In the genomic region with DNA sequence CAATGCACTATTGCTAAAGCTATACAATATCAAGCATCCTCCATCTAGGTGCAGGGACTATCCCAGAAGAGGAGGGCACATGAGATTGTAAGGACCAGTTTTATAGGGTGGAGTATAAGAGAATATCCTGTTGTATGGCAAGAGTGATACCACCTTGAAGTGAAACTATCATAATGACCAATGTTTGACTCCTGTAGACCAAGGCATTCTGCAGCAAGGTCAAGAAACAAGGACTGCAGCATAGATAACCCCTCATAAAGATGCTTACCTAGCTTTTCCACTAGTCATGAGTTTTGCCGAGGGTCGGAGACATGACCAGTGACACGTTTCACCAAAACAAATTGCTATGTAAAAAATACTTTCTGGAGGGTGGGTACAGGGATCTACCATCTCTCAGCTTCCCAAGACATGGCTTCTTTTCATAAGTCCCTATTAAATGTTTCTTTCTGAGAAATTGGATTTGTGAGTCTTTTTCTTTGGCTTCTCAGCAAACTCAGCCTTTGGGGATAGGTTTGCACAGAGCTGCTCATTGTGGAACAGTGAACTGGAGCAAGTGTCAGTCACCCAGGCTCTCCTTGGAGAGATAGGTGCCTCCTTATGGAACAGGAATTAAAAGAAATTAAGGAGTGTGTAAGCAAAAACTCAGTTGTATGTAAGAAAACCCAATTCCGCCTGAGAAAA, we compare ENCODE assay signal across 24 cellular contexts. TPM values are rescaled to one million over a fixed set of nuclear protein-coding genes. Genes with fewer than 3 reads are reported as not detected.
DNase-seq lines count a peak whose midpoint lies in the region; ATAC-seq, FAIRE-seq and TF ChIP-seq lines count a peak whose summit lies in the region.
"Had no signal": no experiment of that assay in that cellular context is flagged by ENCODE, and none has a peak within 500 bp of the region (broad histone marks: within the 10 kb centered on the region; RNA-seq: fewer than 3 reads in every experiment).

No MANE protein-coding gene starts in this region.

- H3K9ac ChIP-seq in BLaER1: no peak overlapping the region
- no peak overlapping the region for H3K9ac ChIP-seq in neuronal stem cell (ENCODE audit: low read depth, low read length, poor library complexity)
- H3K9ac ChIP-seq: GM23248, SK-N-SH had no signal

- H3K27ac ChIP-seq in BLaER1 (no peak overlapping the region), left ventricle myocardium inferior (replicated peaks) (peak overlapping the region; percentile 88), ovary (peak overlapping the region; percentile 52 to 89), gastrocnemius medialis (peak overlapping the region in 1 of 4 donors; percentile 39), neuronal stem cell (replicated peaks; ENCODE audit: low read length) (no peak overlapping the region)
- H3K27ac ChIP-seq: GM23248, thoracic aorta had no signal

- no peak overlapping the region for H3K14ac ChIP-seq in neuronal stem cell (ENCODE audit: low read length)

- no peaks in the 10 kb centered on the region for H3K79me1 ChIP-seq in neuronal stem cell (ENCODE audit: low read depth, low read length)

- H3K4ac ChIP-seq in neuronal stem cell (ENCODE audit: low read length): no peak overlapping the region

- H2BK15ac ChIP-seq in neuronal stem cell (ENCODE audit: low read length): no peak overlapping the region

- no peak overlapping the region for H2AFZ ChIP-seq in neuronal stem cell (ENCODE audit: low read length)
- H2AFZ ChIP-seq: GM23248 had no signal

- intact Hi-C loops in left ventricle myocardium inferior (cut with micrococcal nuclease): no loop called here
- intact Hi-C loops in ovary (cut with DNase I): no loop called here
- intact Hi-C loops in gastrocnemius medialis (cut with DNase I; ENCODE audit: low total_unique reads): no loop called here

- H3K4me2 ChIP-seq in BLaER1 (0 out of 2 replicates have a peak overlapping the region, but pooled peaks have one; percentile 12), neuronal stem cell (ENCODE audit: insufficient read depth, low read length, poor library complexity, severe bottlenecking) (no peak overlapping the region)
- H3K4me2 ChIP-seq: SK-N-SH had no signal

- in situ Hi-C loops in gastrocnemius medialis (cut with MboI; ENCODE audit: low sequenced_read_pairs in 4 of 4): no loop called here

- no peak for FAIRE-seq in H54 (lab: Jason Lieb, UNC)

- H4K8ac ChIP-seq in neuronal stem cell (ENCODE audit: low read depth, low read length): no peak overlapping the region

- H3K36me3 ChIP-seq in BLaER1 (no peaks in the 10 kb centered on the region), left ventricle myocardium inferior (no peaks in the 10 kb centered on the region), ovary (no peaks in the 10 kb centered on the region), gastrocnemius medialis (no peaks in the 10 kb centered on the region), neuronal stem cell (replicated peaks in 1 of 2; ENCODE audit: control insufficient read depth in 2 of 2, insufficient read depth in 2 of 2, low read length in 2 of 2) (no peaks in the 10 kb centered on the region)
- H3K36me3 ChIP-seq: thoracic aorta had no signal

- H4K20me1 ChIP-seq in BLaER1: no peaks in the 10 kb centered on the region

- TF ChIP-seq EP300 in ovary (IDR thresholded peaks at IDR 0.05): no peak

- H3K9me3 ChIP-seq in BLaER1: peaks cover 42% of the 10 kb centered on the region
- peaks cover 14% of the 10 kb centered on the region for H3K9me3 ChIP-seq in left ventricle myocardium inferior (replicated peaks)
- no peaks in the 10 kb centered on the region for H3K9me3 ChIP-seq in ovary
- H3K9me3 ChIP-seq in gastrocnemius medialis: no peaks in the 10 kb centered on the region
- H3K9me3 ChIP-seq in neuronal stem cell (replicated peaks in 1 of 2; ENCODE audit: control insufficient read depth in 2 of 2, insufficient read depth in 1 of 2, low read depth in 1 of 2, low read length in 2 of 2): peaks cover 0 to 2% of the 10 kb centered on the region in 2 donors
- H3K9me3 ChIP-seq: SK-N-SH had no signal

- H3K4me3 ChIP-seq in BLaER1: no peak overlapping the region
- H3K4me3 ChIP-seq in left ventricle myocardium inferior: no peak overlapping the region
- H3K4me3 ChIP-seq in ovary: no peak overlapping the region
- no peak overlapping the region for H3K4me3 ChIP-seq in gastrocnemius medialis
- no peak overlapping the region for H3K4me3 ChIP-seq in neuronal stem cell (ENCODE audit: low read length in 2 of 2)
- H3K4me3 ChIP-seq: GM23248, thoracic aorta had no signal

- H4K91ac ChIP-seq in neuronal stem cell (ENCODE audit: low read depth, low read length, poor library complexity): no peak overlapping the region

- TF ChIP-seq CTCF in left ventricle myocardium inferior (IDR thresholded peaks at IDR 0.05; ENCODE audit: borderline replicate concordance): no peak
- no peak for TF ChIP-seq CTCF in ovary (IDR thresholded peaks at IDR 0.05)
- TF ChIP-seq CTCF in gastrocnemius medialis (IDR thresholded peaks at IDR 0.05 in 4 of 5, conservative IDR thresholded peaks at IDR 0.05 in 1 of 5): no peak

- no peak overlapping the region for H3K23ac ChIP-seq in neuronal stem cell (ENCODE audit: low read depth, low read length, poor library complexity)

- no peak overlapping the region for H2AK5ac ChIP-seq in neuronal stem cell (ENCODE audit: low read depth, low read length)

- DNase-seq in amniotic epithelial cell (ENCODE audit: low read depth) (peak; percentile 37), left ventricle myocardium inferior (no peak), ovary (no peak), H54 (ENCODE audit: insufficient read length, low spot score) (no peak), gastrocnemius medialis (no peak), neuronal stem cell (ENCODE audit: low spot score) (no peak), superior temporal gyrus (ENCODE audit: extremely low spot score) (no peak)
- DNase-seq: activated CD4-positive, alpha-beta T cell treated with anti-CD3 and anti-CD28 coated beads, Interleukin-2, amount 50 U/mL, for 1 hour; activated naive CD8-positive, alpha-beta T cell treated with anti-CD3 and anti-CD28 coated beads, Interleukin-2, amount 10 ng/mL, durations not matched to agents 7 days and 5 days; activated T-cell treated with anti-CD3 and anti-CD28 coated beads, Interleukin-2, amount 50 U/mL, for 4 hours; CD4-positive, CD25-positive, alpha-beta regulatory T cell; EL; GM23248; head of caudate nucleus; NCI-H187 treated with DMSO at 0.1 percent for 48 hours; NCI-H524; SK-N-SH; stimulated activated CD4-positive, alpha-beta T cell treated with anti-CD3 and anti-CD28 coated beads, Interleukin-2, amount 100 ng/mL, for 24 hours had no signal

- H2BK12ac ChIP-seq in neuronal stem cell (ENCODE audit: low read length): no peak overlapping the region

- TF ChIP-seq POLR2A in ovary (IDR thresholded peaks at IDR 0.05): no peak
- TF ChIP-seq POLR2A in H54 (IDR thresholded peaks at IDR 0.05; ENCODE audit: low read depth, low read length): no peak
- no peak for TF ChIP-seq POLR2A in gastrocnemius medialis (IDR thresholded peaks at IDR 0.05)

- H3K18ac ChIP-seq in neuronal stem cell (ENCODE audit: low read length): no peak overlapping the region

- H2BK5ac ChIP-seq in neuronal stem cell (ENCODE audit: low read length): no peak overlapping the region

- no peaks in the 10 kb centered on the region for H3K27me3 ChIP-seq in BLaER1
- H3K27me3 ChIP-seq in left ventricle myocardium inferior (ENCODE audit: low read depth): no peaks in the 10 kb centered on the region
- no peaks in the 10 kb centered on the region for H3K27me3 ChIP-seq in ovary
- no peaks in the 10 kb centered on the region for H3K27me3 ChIP-seq in gastrocnemius medialis
- no peaks in the 10 kb centered on the region for H3K27me3 ChIP-seq in neuronal stem cell (ENCODE audit: control insufficient read depth in 3 of 3, insufficient read depth in 3 of 3, low read depth in 1 of 3, low read length in 3 of 3)

- H2BK120ac ChIP-seq in neuronal stem cell (ENCODE audit: low read depth, low read length): no peak overlapping the region

- 11 to 20% (median 14%) methylated on average over 4 of the region's 4 CpGs for WGBS in ovary, 3 donors
- no CpG with 5 or more reads among the region's 4 CpGs for WGBS in neuronal stem cell (ENCODE audit: extremely low coverage in 2 of 2, insufficient read length in 2 of 2, insufficient replicate concordance in 1 of 2), 2 donors

- no peak for ATAC-seq in gastrocnemius medialis
- ATAC-seq: activated T-cell treated with anti-CD3 and anti-CD28 coated beads, Interleukin-2, amount 50 U/mL, for 4 hours had no signal

- peaks cover 12% of the 10 kb centered on the region for H3K4me1 ChIP-seq in BLaER1
- H3K4me1 ChIP-seq in left ventricle myocardium inferior: peaks cover 30% of the 10 kb centered on the region
- peaks cover 19% of the 10 kb centered on the region for H3K4me1 ChIP-seq in ovary (ENCODE audit: insufficient read depth)
- H3K4me1 ChIP-seq in gastrocnemius medialis: peaks cover 0 to 3% of the 10 kb centered on the region in 2 donors
- H3K4me1 ChIP-seq in neuronal stem cell (ENCODE audit: control insufficient read depth in 2 of 2, insufficient read depth in 1 of 2, low read depth in 1 of 2, low read length in 2 of 2): no peaks in the 10 kb centered on the region

RNA-seq across cellular contexts. Expression of gene CYSLTR2, which starts 28.2 kb away (rescaled TPM):
- total RNA-seq in left ventricle myocardium inferior (7.6 TPM), ovary (1 to 10 TPM in 6 of 7 donors, under 1 TPM in 1; 0.30 to 8.3 (median 2.2) TPM), gastrocnemius medialis (under 1 TPM in 2 of 4 donors, not detected in 2; 0.09 to 0.10 TPM)
- 1 to 10 TPM in 1 of 2 donors, under 1 TPM in 1; 0.67 to 1.9 TPM for polyA plus RNA-seq in ovary
- polyA plus RNA-seq in neuronal stem cell (2013, experiment 1 of 2): 0.01 TPM
- polyA plus RNA-seq in neuronal stem cell (2013, experiment 2 of 2): 0.01 TPM
- total RNA-seq: A172, GM23248, HT1080, MCF 10A, myocyte had no signal
- polyA plus RNA-seq: GM23248 had no signal

Comparison
In these comparisons a context has a peak if more than half of its experiments do, and no peak if none do; other contexts are left out.
1. H3K27ac ChIP-seq: peak in left ventricle myocardium inferior (single experiment) and ovary (2 of 2); none in BLaER1 (single experiment) and neuronal stem cell (single experiment).